In genomic region chr7:46810986-46811385, GRCh38 we compare ENCODE assay signal across 23 cellular contexts.
A peak's percentile ranks its signal among the peaks of the same experiment; 100 is the strongest.
DNase-seq lines count a peak whose midpoint lies in the region; ATAC-seq, FAIRE-seq and TF ChIP-seq lines count a peak whose summit lies in the region.
"Had no signal": no experiment of that assay in that cellular context is flagged by ENCODE, and none has a peak within 500 bp of the region (broad histone marks: within the 10 kb centered on the region; RNA-seq: fewer than 3 reads in every experiment).

No MANE protein-coding gene starts in this region.

- no peak for FAIRE-seq in astrocyte (lab: Jason Lieb, UNC)
- FAIRE-seq in GM12892 (lab: Jason Lieb, UNC): no peak
- FAIRE-seq: pancreas had no signal

- 69 to 81% methylated on average over 4 of the region's 4 CpGs for WGBS in heart right ventricle, 2 donors
- 58% methylated on average over 4 of the region's 4 CpGs for WGBS in right cardiac atrium

- DNase-seq in heart right ventricle (no peak), right cardiac atrium (no peak), astrocyte (ENCODE audit: low read depth) (peak; percentile 2), iris pigment epithelial cell (ENCODE audit: low read depth) (peak; percentile 19), iPS-NIHi11 (ENCODE audit: low spot score) (no peak), NCI-H526 (lab: John Stamatoyannopoulos, UW) (no peak), GM12892 (ENCODE audit: insufficient read length) (no peak)
- DNase-seq: 8988T; activated CD4-positive, CD25-positive, alpha-beta regulatory T cell treated with anti-CD3 and anti-CD28 coated beads, Interleukin-2, amount 50 U/mL, for 72 hours; activated naive CD8-positive, alpha-beta T cell treated with anti-CD3 and anti-CD28 coated beads for 36 hours; dorsolateral prefrontal cortex; immature natural killer cell; lower lobe of right lung; NCI-H1436 treated with DMSO at 0.1 percent for 48 hours; pancreas; stimulated activated naive CD8-positive, alpha-beta T cell treated with anti-CD3 and anti-CD28 coated beads, Interleukin-15, amount 100 ng/mL, for 72 hours had no signal

- H3K36me3 ChIP-seq in heart right ventricle: no peaks in the 10 kb centered on the region
- no peaks in the 10 kb centered on the region for H3K36me3 ChIP-seq in astrocyte (ENCODE audit: insufficient read depth, low read length)
- H3K36me3 ChIP-seq: breast epithelium, lower lobe of right lung, MG63, pancreas had no signal

- H3K4me3 ChIP-seq in heart right ventricle (no peak overlapping the region), right cardiac atrium (ENCODE audit: low read length) (no peak overlapping the region), astrocyte (ENCODE audit: insufficient read depth, low read depth, low read length) (no peak overlapping the region)
- H3K4me3 ChIP-seq: breast epithelium, dorsolateral prefrontal cortex, lower lobe of right lung, MG63, pancreas, SK-N-MC had no signal

- peak overlapping the region; percentile 54 for H3K4me2 ChIP-seq in astrocyte (ENCODE audit: low read length)

- H3K9me3 Mint-ChIP-seq in astrocyte (ENCODE audit: unreplicated experiment): no peaks in the 10 kb centered on the region
- H3K9me3 Mint-ChIP-seq: type B pancreatic cell had no signal

- H3K79me2 ChIP-seq in astrocyte (ENCODE audit: insufficient read depth, low read length): no peaks in the 10 kb centered on the region

- no peaks in the 10 kb centered on the region for H3K27me3 Mint-ChIP-seq in astrocyte (ENCODE audit: low read depth, unreplicated experiment)
- H3K27me3 Mint-ChIP-seq: activated naive CD8-positive, alpha-beta T cell treated with anti-CD3 and anti-CD28 coated beads for 36 hours; stimulated activated naive CD8-positive, alpha-beta T cell treated with anti-CD3 and anti-CD28 coated beads, Interleukin-15, amount 100 ng/mL, for 72 hours; type B pancreatic cell had no signal

- TF ChIP-seq POLR2A in GM12892 (IDR thresholded peaks at IDR 0.05; ENCODE audit: low read depth, low read length): no peak

- no peak overlapping the region for H2AFZ ChIP-seq in astrocyte (ENCODE audit: low read depth, low read length)

- intact Hi-C loops in heart right ventricle (cut with DNase I): loop anchor here in 1 of 10 donors (1.0 to 10.0 kb wide), 2 partner anchors 26 to 124 kb away; no protein-coding TSS in a partner anchor
- intact Hi-C loops in right cardiac atrium (cut with DNase I): no loop called here

- H3K36me3 Mint-ChIP-seq in astrocyte (ENCODE audit: low read depth, unreplicated experiment): peaks cover 3% of the 10 kb centered on the region
- H3K36me3 Mint-ChIP-seq: activated naive CD8-positive, alpha-beta T cell treated with anti-CD3 and anti-CD28 coated beads for 36 hours; immature natural killer cell; type B pancreatic cell had no signal

- H3K4me1 Mint-ChIP-seq in astrocyte (ENCODE audit: low read depth, unreplicated experiment): peaks cover 37% of the 10 kb centered on the region
- H3K4me1 Mint-ChIP-seq: activated naive CD8-positive, alpha-beta T cell treated with anti-CD3 and anti-CD28 coated beads for 36 hours; immature natural killer cell; stimulated activated naive CD8-positive, alpha-beta T cell treated with anti-CD3 and anti-CD28 coated beads, Interleukin-15, amount 100 ng/mL, for 72 hours had no signal

- TF ChIP-seq CTCF in heart right ventricle (IDR thresholded peaks at IDR 0.05): no peak
- TF ChIP-seq CTCF in astrocyte (IDR thresholded peaks at IDR 0.05; ENCODE audit: insufficient read depth, low read depth, low read length): no peak

- peak overlapping the region; percentile 84 for H3K27ac Mint-ChIP-seq in astrocyte (ENCODE audit: unreplicated experiment)
- H3K27ac Mint-ChIP-seq: activated naive CD8-positive, alpha-beta T cell treated with anti-CD3 and anti-CD28 coated beads for 36 hours; immature natural killer cell; stimulated activated naive CD8-positive, alpha-beta T cell treated with anti-CD3 and anti-CD28 coated beads, Interleukin-15, amount 100 ng/mL, for 72 hours; type B pancreatic cell had no signal

- peaks cover 0 to 8% (median 0%) of the 10 kb centered on the region in 11 donors for H3K9me3 ChIP-seq in heart right ventricle
- no peaks in the 10 kb centered on the region for H3K9me3 ChIP-seq in right cardiac atrium (ENCODE audit: control insufficient read depth, low read length)
- H3K9me3 ChIP-seq in astrocyte (ENCODE audit: insufficient read depth, low read depth, low read length): no peaks in the 10 kb centered on the region
- H3K9me3 ChIP-seq: lower lobe of right lung, MG63, pancreas had no signal

- H3K4me3 Mint-ChIP-seq in astrocyte (ENCODE audit: unreplicated experiment): no peak overlapping the region
- H3K4me3 Mint-ChIP-seq: activated naive CD8-positive, alpha-beta T cell treated with anti-CD3 and anti-CD28 coated beads for 36 hours; immature natural killer cell; stimulated activated naive CD8-positive, alpha-beta T cell treated with anti-CD3 and anti-CD28 coated beads, Interleukin-15, amount 100 ng/mL, for 72 hours; type B pancreatic cell had no signal

- peak overlapping the region; percentile 8 for H3K9ac ChIP-seq in astrocyte (ENCODE audit: low read length)

- H3K27ac ChIP-seq in heart right ventricle: peak overlapping the region in 6 of 10 donors; percentile 32 to 67 (median 50)
- no peak overlapping the region for H3K27ac ChIP-seq in right cardiac atrium (ENCODE audit: low read length)
- H3K27ac ChIP-seq in astrocyte (ENCODE audit: low read depth, low read length): peak overlapping the region; percentile 47
- H3K27ac ChIP-seq: breast epithelium, C4-2B, dorsolateral prefrontal cortex, lower lobe of right lung, pancreas, SK-N-MC had no signal

- ATAC-seq in heart right ventricle (peak in 4 of 8 donors; percentile 6 to 24 (median 10)), right cardiac atrium (no peak), GM19463 (IDR thresholded peaks at IDR 0.05; ENCODE audit: unreplicated experiment) (no peak)
- ATAC-seq: HCT116; stimulated activated naive CD8-positive, alpha-beta T cell treated with anti-CD3 and anti-CD28 coated beads, Interleukin-15, amount 100 ng/mL, for 72 hours had no signal

- H3K27me3 ChIP-seq in heart right ventricle (no peaks in the 10 kb centered on the region), right cardiac atrium (ENCODE audit: control insufficient read depth, insufficient read depth) (no peaks in the 10 kb centered on the region), astrocyte (ENCODE audit: insufficient read depth, low read length) (no peaks in the 10 kb centered on the region)
- H3K27me3 ChIP-seq: breast epithelium, MG63, pancreas had no signal

- H4K20me1 ChIP-seq in astrocyte (ENCODE audit: insufficient read depth, low read length): no peaks in the 10 kb centered on the region

- H3K4me1 ChIP-seq in heart right ventricle: peaks cover 0 to 41% (median 13%) of the 10 kb centered on the region in 9 donors
- H3K4me1 ChIP-seq in right cardiac atrium (ENCODE audit: control insufficient read depth, insufficient read depth, low read length): peaks cover 4% of the 10 kb centered on the region
- H3K4me1 ChIP-seq in astrocyte (ENCODE audit: insufficient read depth, low read length): peaks cover 15% of the 10 kb centered on the region
- H3K4me1 ChIP-seq: breast epithelium, lower lobe of right lung, pancreas had no signal

Comparison
In these comparisons a context has a peak if more than half of its experiments do, and no peak if none do; other contexts are left out.
1. DNase-seq: peak in astrocyte (single experiment) and iris pigment epithelial cell (single experiment); none in heart right ventricle (0 of 2), right cardiac atrium (0 of 3), iPS-NIHi11 (single experiment), NCI-H526 (0 of 2) and GM12892 (single experiment).